Comparison of ENCODE assay signal across 30 cellular contexts in genomic region chr9:32382582-32383320, GRCh38. TPM values are rescaled to one million over a fixed set of nuclear protein-coding genes. Genes with fewer than 3 reads are reported as not detected.
DNase-seq lines count a peak whose midpoint lies in the region; ATAC-seq, FAIRE-seq and TF ChIP-seq lines count a peak whose summit lies in the region.
"Had no signal": no experiment of that assay in that cellular context is flagged by ENCODE, and none has a peak within 500 bp of the region (broad histone marks: within the 10 kb centered on the region; RNA-seq: fewer than 3 reads in every experiment).

No MANE protein-coding gene starts in this region.

- no peak overlapping the region for H2BK5ac ChIP-seq in IMR-90 (ENCODE audit: low read depth, low read length, poor library complexity, severe bottlenecking)

- no peak overlapping the region for H4K5ac ChIP-seq in IMR-90 (ENCODE audit: low read depth, low read length)

- H3K9me3 Mint-ChIP-seq in naive B cell (no peaks in the 10 kb centered on the region), HFFc6 (no peaks in the 10 kb centered on the region)
- H3K9me3 Mint-ChIP-seq: activated CD4-positive, alpha-beta T cell treated with anti-CD3 and anti-CD28 coated beads, Interleukin-2, amount 10 ng/mL, durations not matched to agents 7 days and 5 days; activated naive CD8-positive, alpha-beta T cell treated with anti-CD3 and anti-CD28 coated beads, Interleukin-2, amount 10 ng/mL, durations not matched to agents 7 days and 5 days had no signal

- CTCF ChIA-PET in IMR-90 (lab: Yijun Ruan, JAX): interaction anchor here (1.0 to 3.1 kb wide), 3 partner anchors 189 to 199 kb away, joined by 3 to 9 read pairs (median 5); no protein-coding TSS in a partner anchor
- CTCF ChIA-PET in GM12878 (lab: Yijun Ruan, JAX): interaction anchor here (0.6 to 6.5 kb wide), 8 partner anchors 143 to 586 kb away, joined by 3 to 102 read pairs (median 4); partner anchors contain the start of genes NDUFB6 and RIGI

- H3K4me1 ChIP-seq in IMR-90 (ENCODE audit: control insufficient read depth, insufficient read depth, low read length): peaks cover 14% of the 10 kb centered on the region
- H3K4me1 ChIP-seq in GM12878 (ENCODE audit: control insufficient read depth, insufficient read depth, low read length): 0 out of 2 replicates have a peak, but pooled peaks cover 3% of the 10 kb centered on the region
- peaks cover 2 to 9% of the 10 kb centered on the region in 2 donors for H3K4me1 ChIP-seq in small intestine (ENCODE audit: control insufficient read depth in 2 of 2, insufficient read depth in 1 of 2, low read depth in 1 of 2, low read length in 1 of 2)
- H3K4me1 ChIP-seq: parathyroid adenoma had no signal

- POLR2A ChIA-PET in IMR-90 (lab: Charles Lee; ENCODE audit: unreplicated experiment) (no interaction called here), GM12878 (lab: Charles Lee) (no interaction called here)

- H3K36me3 ChIP-seq in IMR-90 (ENCODE audit: control insufficient read depth, insufficient read depth, low read length): peaks cover 17% of the 10 kb centered on the region
- H3K36me3 ChIP-seq in GM12878 (ENCODE audit: control insufficient read depth in 2 of 2, insufficient read depth in 2 of 2, low read length in 1 of 2): no peaks in the 10 kb centered on the region
- H3K36me3 ChIP-seq in small intestine (ENCODE audit: control insufficient read depth in 2 of 2, insufficient read depth in 2 of 2, low read length in 2 of 2): no peaks in the 10 kb centered on the region
- H3K36me3 ChIP-seq: HAP-1, right atrium auricular region, WERI-Rb-1 had no signal

- DNase-seq in IMR-90: no peak
- no peak for DNase-seq in GM12878 (ENCODE audit: low read depth, low spot score)
- DNase-seq in naive B cell: no peak
- peak; percentile 22 for DNase-seq in small intestine
- no peak for DNase-seq in HFFc6
- no peak for DNase-seq in hippocampal formation (lab: John Stamatoyannopoulos, UW)
- DNase-seq in stimulated activated naive CD4-positive, alpha-beta T cell (lab: John Stamatoyannopoulos, UW): no peak
- DNase-seq: activated CD4-positive, alpha-beta T cell treated with anti-CD3 and anti-CD28 coated beads, Interleukin-2, amount 10 ng/mL, durations not matched to agents 7 days and 5 days; activated effector memory CD4-positive, alpha-beta T cell treated with anti-CD3 and anti-CD28 coated beads, Interleukin-2, amount 50 U/mL, for 16 hours; activated naive CD8-positive, alpha-beta T cell treated with anti-CD3 and anti-CD28 coated beads, Interleukin-2, amount 10 ng/mL, durations not matched to agents 7 days and 5 days; C1 segment of cervical spinal cord; DMS79 treated with DMSO at 0.1 percent for 48 hours; effector CD8-positive, alpha-beta T cell; GDM1; left ventricle myocardium superior; NCI-H1417 treated with DMSO at 0.1 percent for 48 hours; NCI-H345; SHP77 treated with DMSO at 0.1 percent for 48 hours; SW 1271; trophoblast cell; WERI-Rb-1 had no signal

- no peak overlapping the region for H4K8ac ChIP-seq in IMR-90 (ENCODE audit: low read depth in 2 of 2, low read length in 2 of 2)

- H4K20me1 ChIP-seq in IMR-90 (ENCODE audit: insufficient read depth, low read length) (peaks cover 27% of the 10 kb centered on the region), GM12878 (ENCODE audit: control insufficient read depth, insufficient read depth) (no peaks in the 10 kb centered on the region)

- H3K27me3 Mint-ChIP-seq in naive B cell: peaks cover 14 to 32% (median 26%) of the 10 kb centered on the region in 3 donors
- no peaks in the 10 kb centered on the region for H3K27me3 Mint-ChIP-seq in HFFc6 (ENCODE audit: insufficient read depth)

- H3K27ac Mint-ChIP-seq in naive B cell: no peak overlapping the region
- H3K27ac Mint-ChIP-seq in HFFc6: no peak overlapping the region
- H3K27ac Mint-ChIP-seq: activated CD4-positive, alpha-beta T cell treated with anti-CD3 and anti-CD28 coated beads, Interleukin-2, amount 10 ng/mL, durations not matched to agents 7 days and 5 days; activated naive CD8-positive, alpha-beta T cell treated with anti-CD3 and anti-CD28 coated beads, Interleukin-2, amount 10 ng/mL, durations not matched to agents 7 days and 5 days had no signal

- no peak overlapping the region for H3K56ac ChIP-seq in IMR-90 (ENCODE audit: extremely low read depth, insufficient read depth, low read length)

- H3K27me3 ChIP-seq in IMR-90 (ENCODE audit: control insufficient read depth, insufficient read depth, low read length) (no peaks in the 10 kb centered on the region), GM12878 (replicated peaks in 1 of 2; ENCODE audit: control insufficient read depth in 2 of 2, insufficient read depth in 2 of 2, low read length in 1 of 2) (no peaks in the 10 kb centered on the region; a peak in 2 of 4 replicates), small intestine (ENCODE audit: control insufficient read depth in 2 of 2, insufficient read depth in 2 of 2, low read length in 2 of 2) (peaks cover 0 to 4% of the 10 kb centered on the region in 2 donors)
- H3K27me3 ChIP-seq: right atrium auricular region had no signal

- H3K4me3 Mint-ChIP-seq in naive B cell: peak overlapping the region in 5 of 8 donors; percentile 37 to 79 (median 52)
- no peak overlapping the region for H3K4me3 Mint-ChIP-seq in HFFc6

- peak overlapping the region; percentile 49; the same call in 1 of the 2 replicates for H2AK5ac ChIP-seq in IMR-90 (ENCODE audit: low read depth, low read length)

- no peak overlapping the region for H3K27ac ChIP-seq in IMR-90 (ENCODE audit: insufficient read depth, low read length)
- H3K27ac ChIP-seq in GM12878 (ENCODE audit: control insufficient read depth, insufficient read depth): no peak overlapping the region
- H3K27ac ChIP-seq in small intestine (ENCODE audit: low read depth in 1 of 2, low read length in 1 of 2): no peak overlapping the region
- H3K27ac ChIP-seq: coronary artery, epithelial cell of prostate, HL-60, parathyroid adenoma, WERI-Rb-1 had no signal

- dilution Hi-C loops in IMR-90 (cut with HindIII; ENCODE audit: low sequenced_read_pairs, unreplicated experiment): no loop called here

- BruUV-seq in IMR-90 (replicated peaks; lab: Mats Ljungman, UMichigan) (no TSS peak), GM12878 (replicated peaks; lab: Mats Ljungman, UMichigan) (no TSS peak)

- 94% methylated on average over 4 of the region's 14 CpGs; no CpG with 5 or more reads in 1 of the 2 experiments for WGBS in IMR-90 (ENCODE audit: extremely low coverage in 2 of 2, insufficient read length in 1 of 2), 2 experiments
- WGBS in GM12878 (ENCODE audit: insufficient coverage, insufficient replicate concordance, low lambda C conversion rate, missing lambda C conversion rate): 48% methylated on average over 14 of the region's 14 CpGs
- WGBS in small intestine, 3 donors: 70 to 77% (median 76%) methylated on average over 14 of the region's 14 CpGs

- no peak for TF ChIP-seq POLR2A in IMR-90 (IDR thresholded peaks at IDR 0.05; ENCODE audit: low read depth, low read length)
- no peak for TF ChIP-seq POLR2A in GM12878 (IDR thresholded peaks at IDR 0.05; ENCODE audit: low read depth, low read length)

- RAD21 ChIA-PET in GM12878 (lab: Charles Lee; ENCODE audit: unreplicated experiment): interaction anchor here (1.3 to 4.8 kb wide), 5 partner anchors 143 to 199 kb away, joined by 3 to 21 read pairs (median 12); partner anchors contain the start of genes NDUFB6 and RIGI

- no peak overlapping the region for H3K9ac ChIP-seq in IMR-90 (ENCODE audit: low read depth, low read length)
- no peak overlapping the region for H3K9ac ChIP-seq in GM12878 (ENCODE audit: control insufficient read depth, insufficient read depth, low read length)
- H3K9ac ChIP-seq: parathyroid adenoma had no signal

- H2AK9ac ChIP-seq in IMR-90 (replicated peaks; ENCODE audit: low read depth, low read length, poor library complexity): no peak overlapping the region

- H3K9me3 ChIP-seq in IMR-90 (ENCODE audit: control insufficient read depth, insufficient read depth, low read length) (no peaks in the 10 kb centered on the region), GM12878 (replicated peaks; ENCODE audit: control insufficient read depth, insufficient read depth, low read length) (no peaks in the 10 kb centered on the region), small intestine (ENCODE audit: control insufficient read depth, low read depth) (no peaks in the 10 kb centered on the region)
- H3K9me3 ChIP-seq: HAP-1, right atrium auricular region had no signal

- in situ Hi-C loops in IMR-90 (cut with MboI; ENCODE audit: low sequenced_read_pairs): loop anchor here (5.0 kb wide), 1 partner anchor 195 kb away; no protein-coding TSS in a partner anchor
- in situ Hi-C loops in GM12878 (cut with MboI): loop anchor here (5.0 kb wide), 2 partner anchors 195 to 595 kb away; no protein-coding TSS in a partner anchor

- H3K36me3 Mint-ChIP-seq in naive B cell: no peaks in the 10 kb centered on the region
- peaks cover 9% of the 10 kb centered on the region; the same call in 1 of the 2 replicates for H3K36me3 Mint-ChIP-seq in HFFc6 (ENCODE audit: low read depth)
- H3K36me3 Mint-ChIP-seq: activated naive CD8-positive, alpha-beta T cell treated with anti-CD3 and anti-CD28 coated beads, Interleukin-2, amount 10 ng/mL, durations not matched to agents 7 days and 5 days had no signal

- H2BK20ac ChIP-seq in IMR-90 (ENCODE audit: low read depth, low read length): peak overlapping the region; percentile 50; the same call in 1 of the 2 replicates

- 0 out of 2 replicates have a peak overlapping the region, but pooled peaks have one; percentile 59 for H3K23ac ChIP-seq in IMR-90 (ENCODE audit: low read depth, low read length)

- no peak overlapping the region for H3K14ac ChIP-seq in IMR-90 (replicated peaks; ENCODE audit: low read depth, low read length)

- H3K9me1 ChIP-seq in IMR-90 (ENCODE audit: insufficient read depth, low read length): peaks cover 17% of the 10 kb centered on the region

- H2BK15ac ChIP-seq in IMR-90 (ENCODE audit: low read depth, low read length): no peak overlapping the region

- H3K4me2 ChIP-seq in IMR-90 (ENCODE audit: low read depth, low read length): no peak overlapping the region
- H3K4me2 ChIP-seq in GM12878 (ENCODE audit: control insufficient read depth, insufficient read depth): no peak overlapping the region

- H3K79me1 ChIP-seq in IMR-90 (ENCODE audit: low read depth in 1 of 2, low read length in 2 of 2): peaks cover 12 to 30% of the 10 kb centered on the region in 2 experiments

- no peak for FAIRE-seq in GM12878 (lab: Jason Lieb, UNC)
- no peak for FAIRE-seq in small intestine (lab: Jason Lieb, UNC)
- FAIRE-seq: astrocyte, islet of Langerhans, RCC 7860 had no signal

- no peaks in the 10 kb centered on the region for H3K79me2 ChIP-seq in GM12878 (ENCODE audit: control insufficient read depth, insufficient read depth, low read length)

- peak overlapping the region; percentile 3 for H2AFZ ChIP-seq in IMR-90 (replicated peaks; ENCODE audit: low read length, poor library complexity)
- H2AFZ ChIP-seq in GM12878 (ENCODE audit: control insufficient read depth, low read depth, low read length): peak overlapping the region; percentile 4; the same call in 1 of the 2 replicates

- TF ChIP-seq CTCF in IMR-90 (conservative IDR thresholded peaks at IDR 0.05; ENCODE audit: low read depth, low read length) (no peak), GM12878 (IDR thresholded peaks at IDR 0.05 in 2 of 3, conservative IDR thresholded peaks at IDR 0.05 in 1 of 3; ENCODE audit: control insufficient read depth in 2 of 3, extremely low read depth in 1 of 3, insufficient read depth in 1 of 3, low read depth in 3 of 3, low read length in 3 of 3) (no peak), HFFc6 (IDR thresholded peaks at IDR 0.05) (no peak)

- H3K4me1 Mint-ChIP-seq in naive B cell: peaks cover 14 to 19% (median 19%) of the 10 kb centered on the region in 3 donors
- peaks cover 44% of the 10 kb centered on the region for H3K4me1 Mint-ChIP-seq in HFFc6 (ENCODE audit: low read depth)

- no peak overlapping the region for H3K4me3 ChIP-seq in IMR-90 (ENCODE audit: insufficient read depth, low read depth, low read length)
- no peak overlapping the region for H3K4me3 ChIP-seq in GM12878
- H3K4me3 ChIP-seq in small intestine (ENCODE audit: low read depth in 1 of 2, low read length in 2 of 2): no peak overlapping the region
- H3K4me3 ChIP-seq: HAP-1 had no signal

- no peak overlapping the region for H3K18ac ChIP-seq in IMR-90 (ENCODE audit: low read depth, low read length)

- no peak overlapping the region for H4K91ac ChIP-seq in IMR-90 (ENCODE audit: insufficient read depth, low read depth, low read length)

- no peak for ATAC-seq in IMR-90 (ENCODE audit: low read depth)
- ATAC-seq in GM12878: no peak
- no peak for ATAC-seq in naive B cell (ENCODE audit: low read depth in 2 of 2)
- ATAC-seq: left ventricle myocardium superior had no signal

- no peak overlapping the region for H2BK120ac ChIP-seq in IMR-90 (ENCODE audit: low read depth, low read length)

- no peak overlapping the region for H3K4ac ChIP-seq in IMR-90 (ENCODE audit: low read depth, low read length)

- SMC1A ChIA-PET in GM12878 (lab: Charles Lee; ENCODE audit: uncharacterized antibody, unreplicated experiment): interaction anchor here (1.0 to 3.8 kb wide), 7 partner anchors 23 to 585 kb away, joined by 3 to 21 read pairs (median 5); partner anchors contain the start of genes NDUFB6 and RIGI

- TF ChIP-seq EP300 in GM12878 (IDR thresholded peaks at IDR 0.05; ENCODE audit: borderline replicate concordance in 1 of 2, control insufficient read depth in 1 of 2, low read depth in 2 of 2, low read length in 2 of 2): no peak

- no peak for TF ChIP-seq RAD21 in IMR-90 (IDR thresholded peaks at IDR 0.05; ENCODE audit: low read length)
- no peak for TF ChIP-seq RAD21 in GM12878 (IDR thresholded peaks at IDR 0.05; ENCODE audit: insufficient read depth, low read depth, low read length)

- intact Hi-C loops in IMR-90 (cut with micrococcal nuclease) (no loop called here), GM12878 (cut with micrococcal nuclease; ENCODE audit: unreplicated experiment) (loop anchor here (1.0 kb wide), 1 partner anchor 197 kb away; no protein-coding TSS in a partner anchor)

RNA-seq across cellular contexts. Expression of gene ACO1, which starts 1.7 kb away (rescaled TPM):
- total RNA-seq in IMR-90 (2012; rRNA removed): 140 and 158 TPM in 2 replicates
- 77.6 and 85.9 TPM in 2 replicates for polyA plus RNA-seq in IMR-90 (2012; rRNA removed)
- polyA plus RNA-seq in IMR-90 (2012; cell fraction: cytosol; rRNA removed): 51.2 and 73.8 TPM in 2 replicates
- 25.2 and 63.2 TPM in 2 replicates for polyA plus RNA-seq in IMR-90 (2012; cell fraction: nucleus; rRNA removed; ENCODE audit: low replicate concordance)
- total RNA-seq in GM12878 (2013; cell fraction: nucleolus; rRNA removed): 1.6 and 1.8 TPM in 2 replicates
- 3.0 and 3.3 TPM in 2 replicates for total RNA-seq in GM12878 (2014; rRNA removed)
- total RNA-seq in GM12878 (2014; rRNA removed; fragmentation: Illumina TruSeq; extraction: Trizol): 2.4 and 3.2 TPM in 2 replicates
- total RNA-seq in GM12878 (2021): 3.4 and 3.5 TPM in 2 replicates
- polyA plus RNA-seq in GM12878 (2011; ENCODE audit: low read depth): 5.2 TPM
- 5.6 and 6.4 TPM in 2 replicates for polyA plus RNA-seq in GM12878 (2011; rRNA removed)
- polyA plus RNA-seq in GM12878 (2011; cell fraction: cytosol; rRNA removed): 4.4 and 4.5 TPM in 2 replicates
- 3.0 and 3.7 TPM in 2 replicates for polyA plus RNA-seq in GM12878 (2011; cell fraction: nucleus; rRNA removed)
- 5.9 and 7.7 TPM in 2 replicates for polyA plus RNA-seq in GM12878 (2012)
- 3.3 and 3.5 TPM in 2 replicates for polyA plus RNA-seq in GM12878 (2014; fragmentation: Illumina TruSeq; extraction: Trizol)
- under 1 TPM; 0.21 to 0.53 TPM for polyA plus RNA-seq in GM12878 (2014; fragmentation: Nextera tagmentation; extraction: Ambion mirVana)
- polyA plus RNA-seq in GM12878 (2014; rRNA removed): 2.5 and 2.9 TPM in 2 replicates
- 1 to 10 TPM; 4.2 to 6.5 TPM for polyA plus RNA-seq in GM12878 (2016; fragmentation: Nextera tagmentation; extraction: Ambion mirVana)
- 7.1 TPM in 2 replicates for polyA minus RNA-seq in GM12878 (2011; rRNA and poly(A)+ RNA removed)
- polyA minus RNA-seq in GM12878 (2011; cell fraction: cytosol; rRNA and poly(A)+ RNA removed): 1.4 and 1.7 TPM in 2 replicates
- 0.97 and 1.1 TPM in 2 replicates for polyA minus RNA-seq in GM12878 (2011; cell fraction: nucleus; rRNA and poly(A)+ RNA removed)
- 10 to 100 TPM in 1 of 6 donors, 1 to 10 TPM in 5; 6.2 to 10.4 (median 7.4) TPM for polyA plus RNA-seq in naive B cell (ENCODE audit: low read depth in 6 of 6)
- polyA plus RNA-seq in small intestine: 10 to 100 TPM; 27.8 to 40.3 (median 34.8) TPM
- total RNA-seq in HFFc6 (2021; fragmentation: NEBNext Ultra II Directional; extraction: Animal tissue kit (Norgen Biotek cat#: 25700)): 10 to 100 TPM; 79.8 to 94.4 (median 84.0) TPM
